ENCODE assay signal across 9 cellular contexts in the genomic region with DNA sequence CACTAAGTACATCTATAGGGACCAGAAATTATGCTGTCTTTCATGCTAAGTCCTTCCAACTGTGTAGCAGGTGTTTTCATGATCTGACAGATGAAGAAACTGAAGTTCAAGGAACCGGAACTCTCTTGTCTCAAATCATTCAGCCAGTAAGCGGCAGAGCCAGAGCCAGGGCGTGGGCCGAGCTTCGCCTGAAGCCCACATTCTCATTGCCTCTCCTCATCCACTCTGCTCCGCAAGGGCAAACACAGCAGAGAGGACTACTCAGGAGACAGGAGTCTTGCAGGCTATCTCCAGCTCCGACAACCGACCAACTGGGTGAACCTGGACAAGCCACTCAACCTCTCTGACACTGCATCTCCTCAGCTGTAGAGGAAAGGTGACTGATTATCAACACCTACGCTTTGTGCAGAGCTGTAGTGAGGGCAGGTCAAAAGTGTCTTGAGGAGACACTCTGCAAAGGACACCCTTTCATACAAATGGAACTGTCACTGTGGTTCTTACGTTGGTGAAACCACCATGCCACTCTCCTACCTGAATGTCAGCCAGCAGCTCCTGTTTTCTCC.
DNase-seq lines count a peak whose midpoint lies in the region; ATAC-seq and TF ChIP-seq lines count a peak whose summit lies in the region.
"Had no signal": no experiment of that assay in that cellular context is flagged by ENCODE, and none has a peak within 500 bp of the region (broad histone marks: within the 10 kb centered on the region; RNA-seq: fewer than 3 reads in every experiment).

No MANE protein-coding gene starts in this region.

- no peaks in the 10 kb centered on the region for H3K9me3 ChIP-seq in CD4-positive, alpha-beta T cell (ENCODE audit: control insufficient read depth, low read length)

- H3K27me3 ChIP-seq in CD4-positive, alpha-beta T cell (ENCODE audit: control insufficient read depth, insufficient read depth, low read length): no peaks in the 10 kb centered on the region

- no peaks in the 10 kb centered on the region for H3K27me3 Mint-ChIP-seq in CD4-positive, alpha-beta T cell
- H3K27me3 Mint-ChIP-seq in central memory CD8-positive, alpha-beta T cell: no peaks in the 10 kb centered on the region

- DNase-seq in CD4-positive, alpha-beta T cell: peak in 1 of 10 experiments; percentile 16
- no peak for DNase-seq in central memory CD8-positive, alpha-beta T cell (ENCODE audit: low spot score in 2 of 2)
- DNase-seq in SKM-1 (lab: John Stamatoyannopoulos, UW; ENCODE audit: unreplicated experiment) (no peak), DMS 273 treated with DMSO at 0.1 percent for 48 hours (lab: John Stamatoyannopoulos, UW) (no peak), OCI-M1 (lab: John Stamatoyannopoulos, UW) (no peak)

- no peaks in the 10 kb centered on the region for H3K9me3 Mint-ChIP-seq in CD4-positive, alpha-beta T cell
- no peaks in the 10 kb centered on the region for H3K9me3 Mint-ChIP-seq in central memory CD8-positive, alpha-beta T cell

- peaks cover 70% of the 10 kb centered on the region for H3K4me1 Mint-ChIP-seq in CD4-positive, alpha-beta T cell (ENCODE audit: low read depth)
- peaks cover 41% of the 10 kb centered on the region for H3K4me1 Mint-ChIP-seq in central memory CD8-positive, alpha-beta T cell

- POLR2A ChIA-PET in CD4-positive, alpha-beta T cell (lab: Charles Lee): interaction anchor here (0.7 to 2.8 kb wide), 14 partner anchors 9 to 110 kb away, joined by 3 to 11 read pairs (median 6); no protein-coding TSS in a partner anchor

- CTCF ChIA-PET in CD4-positive, alpha-beta T cell (lab: Charles Lee): interaction anchor here (0.9 to 3.6 kb wide), 17 partner anchors 8 to 134 kb away, joined by 3 to 16 read pairs (median 5); no protein-coding TSS in a partner anchor

- H3K36me3 Mint-ChIP-seq in CD4-positive, alpha-beta T cell (ENCODE audit: low read depth): peaks cover 72% of the 10 kb centered on the region
- peaks cover 52% of the 10 kb centered on the region for H3K36me3 Mint-ChIP-seq in central memory CD8-positive, alpha-beta T cell (ENCODE audit: insufficient read depth)

- in situ Hi-C loops in GM18951 (cut with MboI; ENCODE audit: low sequenced_read_pairs, unreplicated experiment): no loop called here

- peak overlapping the region; percentile 79 for H3K4me3 Mint-ChIP-seq in CD4-positive, alpha-beta T cell
- H3K4me3 Mint-ChIP-seq in central memory CD8-positive, alpha-beta T cell: peak overlapping the region; percentile 19

- intact Hi-C loops in CD4-positive, alpha-beta T cell (cut with DNase I, micrococcal nuclease): loop anchor here (2.0 to 5.0 kb wide), 4 partner anchors 36 to 212 kb away; no protein-coding TSS in a partner anchor

- ATAC-seq in CD4-positive, alpha-beta T cell (ENCODE audit: poor library complexity): peak; percentile 34
- ATAC-seq in HG03159 (IDR thresholded peaks at IDR 0.05; ENCODE audit: unreplicated experiment): peak; percentile 52
- no peak for ATAC-seq in central memory CD8-positive, alpha-beta T cell (replicated peaks; ENCODE audit: extremely low read depth, poor library complexity, severe bottlenecking)
- ATAC-seq in GM18873 (IDR thresholded peaks at IDR 0.05; ENCODE audit: low FRiP score, unreplicated experiment): no peak

- no peak for TF ChIP-seq CTCF in CD4-positive, alpha-beta T cell (IDR thresholded peaks at IDR 0.05)

- peak overlapping the region; percentile 39 for H3K27ac ChIP-seq in CD4-positive, alpha-beta T cell (ENCODE audit: low read depth, low read length)
- H3K27ac ChIP-seq: VCaP had no signal

- TF ChIP-seq POLR2A in GM18951 (IDR thresholded peaks at IDR 0.05; ENCODE audit: extremely low read depth, insufficient read depth, insufficient read length): peak; percentile 56

- peak overlapping the region; percentile 78 for H3K27ac Mint-ChIP-seq in CD4-positive, alpha-beta T cell
- H3K27ac Mint-ChIP-seq in central memory CD8-positive, alpha-beta T cell (ENCODE audit: low read depth): peak overlapping the region; percentile 36

Comparison
In these comparisons a context has a peak if more than half of its experiments do, and no peak if none do; other contexts are left out.
1. ATAC-seq: peak in CD4-positive, alpha-beta T cell (single experiment) and HG03159 (single experiment); none in central memory CD8-positive, alpha-beta T cell (single experiment) and GM18873 (single experiment).